8 cellular contexts compared by ENCODE assay signal in genomic region chr6:21593927-21594421, GRCh38. TPM values are rescaled to one million over a fixed set of nuclear protein-coding genes. Genes with fewer than 3 reads are reported as not detected.
DNase-seq lines count a peak whose midpoint lies in the region; ATAC-seq and TF ChIP-seq lines count a peak whose summit lies in the region.

No MANE protein-coding gene starts in this region.

- H3K36me3 Mint-ChIP-seq in CD8-positive, alpha-beta memory T cell = peaks cover 0 to 2% (median 0%) of the 10 kb centered on the region in 3 donors
- peaks cover 29% of the 10 kb centered on the region for H3K36me3 Mint-ChIP-seq in type B pancreatic cell

- CTCF ChIA-PET in CD8-positive, alpha-beta memory T cell (lab: Charles Lee) = interaction anchor here (1.2 to 5.4 kb wide), 4 partner anchors 10 to 1033 kb away, joined by 3 to 22 read pairs (median 4); no protein-coding TSS in a partner anchor

- peak in 2 of 5 donors; percentile 2 to 28 for DNase-seq in CD8-positive, alpha-beta memory T cell
- peak; percentile 74 for DNase-seq in fibroblast of pulmonary artery (ENCODE audit: low read depth)
- no peak for DNase-seq in type B pancreatic cell (ENCODE audit: extremely low spot score, unreplicated experiment)
- DNase-seq in GM13976 (ENCODE audit: low spot score) = no peak

- H3K27ac ChIP-seq in CD8-positive, alpha-beta memory T cell (ENCODE audit: low read depth, low read length) = no peak overlapping the region
- H3K27ac ChIP-seq in neutrophil = peak overlapping the region; percentile 36

- peaks cover 52% of the 10 kb centered on the region for H3K27me3 ChIP-seq in CD8-positive, alpha-beta memory T cell (ENCODE audit: insufficient read depth, low read length, poor library complexity, severe bottlenecking)
- peaks cover 96% of the 10 kb centered on the region for H3K27me3 ChIP-seq in neutrophil

- H3K27ac Mint-ChIP-seq in CD8-positive, alpha-beta memory T cell = no peak overlapping the region
- H3K27ac Mint-ChIP-seq in type B pancreatic cell = no peak overlapping the region

- H3K9me3 Mint-ChIP-seq in CD8-positive, alpha-beta memory T cell = peaks cover 0 to 16% (median 2%) of the 10 kb centered on the region in 5 donors
- H3K9me3 Mint-ChIP-seq in type B pancreatic cell = no peaks in the 10 kb centered on the region

- H3K4me1 ChIP-seq in CD8-positive, alpha-beta memory T cell (ENCODE audit: insufficient read depth, low read length) = peaks cover 31% of the 10 kb centered on the region
- peaks cover 37 to 45% of the 10 kb centered on the region in 2 experiments for H3K4me1 ChIP-seq in neutrophil (ENCODE audit: control insufficient read depth in 1 of 2, insufficient read depth in 1 of 2, low read depth in 1 of 2, low read length in 1 of 2)

- no peaks in the 10 kb centered on the region for H3K9me3 ChIP-seq in CD8-positive, alpha-beta memory T cell (ENCODE audit: low read length)
- no peaks in the 10 kb centered on the region for H3K9me3 ChIP-seq in neutrophil

- peak; percentile 16 for ATAC-seq in GM19372 (IDR thresholded peaks at IDR 0.05; ENCODE audit: low read depth, unreplicated experiment)
- peak; percentile 7 for ATAC-seq in HG03457 (IDR thresholded peaks at IDR 0.05; ENCODE audit: unreplicated experiment)

- peaks cover 21 to 28% (median 24%) of the 10 kb centered on the region in 3 donors for H3K4me1 Mint-ChIP-seq in CD8-positive, alpha-beta memory T cell
- H3K4me1 Mint-ChIP-seq in type B pancreatic cell (ENCODE audit: unreplicated experiment) = peaks cover 23% of the 10 kb centered on the region

- H3K27me3 Mint-ChIP-seq in CD8-positive, alpha-beta memory T cell = peaks cover 25 to 50% of the 10 kb centered on the region in 2 donors
- H3K27me3 Mint-ChIP-seq in type B pancreatic cell = peaks cover 4% of the 10 kb centered on the region

- H3K4me3 ChIP-seq in CD8-positive, alpha-beta memory T cell (ENCODE audit: low read length) = peak overlapping the region; percentile 44
- H3K4me3 ChIP-seq in WI38 (ENCODE audit: low read depth, low read length) = peak overlapping the region; percentile 75
- H3K4me3 ChIP-seq in fibroblast of pulmonary artery (replicated peaks; ENCODE audit: low read depth, low read length) = peak overlapping the region; percentile 92
- peak overlapping the region; percentile 66 to 70 for H3K4me3 ChIP-seq in neutrophil (ENCODE audit: low read depth in 1 of 2, low read length in 1 of 2)

- in situ Hi-C loops in GM13976 (cut with MboI; ENCODE audit: low sequenced_read_pairs, unreplicated experiment) = loop anchor here (25.0 kb wide), 2 partner anchors 657 to 732 kb away; no protein-coding TSS in a partner anchor

- TF ChIP-seq CTCF in WI38 (IDR thresholded peaks at IDR 0.05; ENCODE audit: low read depth, low read length) (no peak), fibroblast of pulmonary artery (IDR thresholded peaks at IDR 0.05; ENCODE audit: low read length, missing control alignments) (no peak), neutrophil (IDR thresholded peaks at IDR 0.05) (no peak), type B pancreatic cell (conservative IDR thresholded peaks at IDR 0.05) (no peak), GM13976 (IDR thresholded peaks at IDR 0.05; ENCODE audit: borderline replicate concordance, control extremely low read depth, extremely low read depth, insufficient read depth, missing control alignments) (no peak)

- no peak overlapping the region for H3K4me3 Mint-ChIP-seq in CD8-positive, alpha-beta memory T cell
- H3K4me3 Mint-ChIP-seq in type B pancreatic cell = no peak overlapping the region

- H3K36me3 ChIP-seq in CD8-positive, alpha-beta memory T cell (ENCODE audit: insufficient read depth, low read length) = no peaks in the 10 kb centered on the region
- no peaks in the 10 kb centered on the region for H3K36me3 ChIP-seq in neutrophil

- POLR2A ChIA-PET in CD8-positive, alpha-beta memory T cell (lab: Charles Lee) = no interaction called here

RNA-seq across cellular contexts. Expression of gene SOX4, which starts 0.4 kb away (rescaled TPM):
- under 1 TPM; 0.60 to 0.66 TPM for total RNA-seq in CD8-positive, alpha-beta memory T cell
- 0.37 TPM for polyA plus RNA-seq in CD8-positive, alpha-beta memory T cell
- 138 and 152 TPM in 2 replicates for total RNA-seq in type B pancreatic cell (ENCODE audit: low replicate concordance)

Comparison
In these comparisons a context has a peak if more than half of its experiments do, and no peak if none do; other contexts are left out.
1. RNA of gene SOX4, which starts 0.4 kb away (total RNA-seq): 138 to 152 TPM in type B pancreatic cell; 0.60 to 0.66 TPM in CD8-positive, alpha-beta memory T cell; every median in the first group is over 10 times any median in the second.
2. Peak in every context shown above with its lines, with median percentiles within 50 percentile points of each other: H3K4me3 ChIP-seq.